In genomic region chr16:67533024-67533560, GRCh38 we compare ENCODE assay signal across 29 cellular contexts. TPM values are rescaled to one million over a fixed set of nuclear protein-coding genes. Genes with fewer than 3 reads are reported as not detected.
A peak's percentile ranks its signal among the peaks of the same experiment; 100 is the strongest.
DNase-seq lines count a peak whose midpoint lies in the region; ATAC-seq and TF ChIP-seq lines count a peak whose summit lies in the region.
"Had no signal": no experiment of that assay in that cellular context is flagged by ENCODE, and none has a peak within 500 bp of the region (broad histone marks: within the 10 kb centered on the region; RNA-seq: fewer than 3 reads in every experiment).

No MANE protein-coding gene starts in this region.

- intact Hi-C loops in CD4-positive, alpha-beta T cell (cut with DNase I, micrococcal nuclease), result no loop called here

- CTCF ChIA-PET in CD4-positive, alpha-beta T cell (lab: Charles Lee), result interaction anchor here (1.1 to 6.1 kb wide), 3 partner anchors 12 to 112 kb away, joined by 4 to 45 read pairs (median 5); partner anchors contain the start of gene CARMIL2

- no peaks in the 10 kb centered on the region for H3K9me3 ChIP-seq in CD4-positive, alpha-beta T cell (ENCODE audit: control insufficient read depth, low read length)
- H3K9me3 ChIP-seq in osteoblast (ENCODE audit: low read depth, low read length), result no peaks in the 10 kb centered on the region
- H3K9me3 ChIP-seq: body of pancreas, esophagus muscularis mucosa, vagina had no signal

- POLR2A ChIA-PET in CD4-positive, alpha-beta T cell (lab: Charles Lee), result no interaction called here

- DNase-seq in CD4-positive, alpha-beta T cell, result no peak
- DNase-seq in HFFc6 (no peak), osteoblast (ENCODE audit: insufficient read length, low spot score, missing footprints) (peak; percentile 69), ecto neural progenitor cell (ENCODE audit: low spot score) (no peak), anterior cingulate cortex (lab: John Stamatoyannopoulos, UW) (no peak), retina (no peak)
- DNase-seq: activated CD4-positive, alpha-beta T cell treated with anti-CD3 and anti-CD28 coated beads, Interleukin-2, amount 50 U/mL, for 48 hours; activated CD8-positive, alpha-beta memory T cell treated with anti-CD3 and anti-CD28 coated beads, Interleukin-2, amount 50 U/mL, for 4 hours; activated effector memory CD4-positive, alpha-beta T cell treated with Interleukin-2 at 50 U/mL for 16 hours; body of pancreas; effector memory CD8-positive, alpha-beta T cell; foreskin melanocyte; GF-D8; NCI-H1048; NCI-H1694 treated with DMSO at 0.1 percent for 48 hours; NCI-H2171 treated with DMSO at 0.1 percent for 48 hours; NCI-H526 treated with DMSO at 0.1 percent for 48 hours; stimulated activated CD4-positive, alpha-beta T cell treated with anti-CD3 and anti-CD28 coated beads, Interleukin-2, amount 100 ng/mL, for 48 hours had no signal

- no peak overlapping the region for H3K4me2 ChIP-seq in osteoblast (ENCODE audit: insufficient read depth, low read length)

- peaks cover 6% of the 10 kb centered on the region for H3K36me3 ChIP-seq in osteoblast (ENCODE audit: insufficient read depth, low read length)
- H3K36me3 ChIP-seq: esophagus muscularis mucosa, vagina had no signal

- H3K4me1 ChIP-seq in osteoblast (ENCODE audit: insufficient read depth, low read length), result peaks cover 26% of the 10 kb centered on the region

- H3K27me3 Mint-ChIP-seq in CD4-positive, alpha-beta T cell, result peaks cover 20% of the 10 kb centered on the region
- peaks cover 1% of the 10 kb centered on the region for H3K27me3 Mint-ChIP-seq in HFFc6 (ENCODE audit: insufficient read depth)
- no peaks in the 10 kb centered on the region for H3K27me3 Mint-ChIP-seq in activated T-helper 17 cell treated with anti-CD3 and anti-CD28 coated beads, Interleukin-2, amount 50 U/mL, for 72 hours

- peaks cover 49% of the 10 kb centered on the region for H3K4me1 Mint-ChIP-seq in CD4-positive, alpha-beta T cell (ENCODE audit: low read depth)
- peaks cover 53% of the 10 kb centered on the region for H3K4me1 Mint-ChIP-seq in HFFc6 (ENCODE audit: low read depth)
- H3K4me1 Mint-ChIP-seq in activated T-helper 17 cell treated with anti-CD3 and anti-CD28 coated beads, Interleukin-2, amount 50 U/mL, for 72 hours, result peaks cover 26% of the 10 kb centered on the region

- peaks cover 25% of the 10 kb centered on the region for H3K27me3 ChIP-seq in CD4-positive, alpha-beta T cell (ENCODE audit: control insufficient read depth, insufficient read depth, low read length)
- no peaks in the 10 kb centered on the region for H3K27me3 ChIP-seq in osteoblast (ENCODE audit: insufficient read depth, low read length)
- H3K27me3 ChIP-seq: body of pancreas, esophagus muscularis mucosa, vagina had no signal

- no peak overlapping the region for H3K27ac Mint-ChIP-seq in CD4-positive, alpha-beta T cell
- peak overlapping the region; percentile 29; the same call in 1 of the 2 replicates for H3K27ac Mint-ChIP-seq in HFFc6
- peak overlapping the region; percentile 12 for H3K27ac Mint-ChIP-seq in activated T-helper 17 cell treated with anti-CD3 and anti-CD28 coated beads, Interleukin-2, amount 50 U/mL, for 72 hours
- H3K27ac Mint-ChIP-seq: effector memory CD8-positive, alpha-beta T cell; stimulated activated effector memory CD8-positive, alpha-beta T cell treated with anti-CD3 and anti-CD28 coated beads, Interleukin-12 subunit alpha, Interleukin-12 subunit beta, amount 100 ng/mL, for 72 hours; T-helper 2 cell treated with Interferon-gamma antibody and Interleukin-4, amounts not matched to agents 5 μg/mL and 100 μg/mL, for 36 hours; WTC11 had no signal

- no peak overlapping the region for H3K27ac ChIP-seq in CD4-positive, alpha-beta T cell (ENCODE audit: low read depth, low read length)
- no peak overlapping the region for H3K27ac ChIP-seq in osteoblast (ENCODE audit: low read depth, low read length)
- H3K27ac ChIP-seq: body of pancreas, esophagus muscularis mucosa, vagina had no signal

- ATAC-seq in CD4-positive, alpha-beta T cell (ENCODE audit: poor library complexity), result no peak
- ATAC-seq in activated T-helper 17 cell treated with anti-CD3 and anti-CD28 coated beads, Interleukin-2, amount 50 U/mL, for 72 hours (replicated peaks), result no peak
- ATAC-seq: body of pancreas; effector memory CD8-positive, alpha-beta T cell; stimulated activated effector memory CD8-positive, alpha-beta T cell treated with anti-CD3 and anti-CD28 coated beads, Interleukin-12 subunit alpha, Interleukin-12 subunit beta, amount 100 ng/mL, for 72 hours; WTC11 had no signal

- no peak overlapping the region for H3K4me3 ChIP-seq in osteoblast (ENCODE audit: insufficient read depth, low read length)
- H3K4me3 ChIP-seq: body of pancreas, esophagus muscularis mucosa, vagina had no signal

- H4K20me1 ChIP-seq in osteoblast (ENCODE audit: insufficient read depth, low read length), result peaks cover 68% of the 10 kb centered on the region

- H3K79me2 ChIP-seq in osteoblast (ENCODE audit: insufficient read depth, low read length), result peaks cover 87% of the 10 kb centered on the region

- no peaks in the 10 kb centered on the region for H3K36me3 Mint-ChIP-seq in CD4-positive, alpha-beta T cell (ENCODE audit: low read depth)
- peaks cover 5% of the 10 kb centered on the region; the same call in 1 of the 2 replicates for H3K36me3 Mint-ChIP-seq in HFFc6 (ENCODE audit: low read depth)
- no peaks in the 10 kb centered on the region for H3K36me3 Mint-ChIP-seq in activated T-helper 17 cell treated with anti-CD3 and anti-CD28 coated beads, Interleukin-2, amount 50 U/mL, for 72 hours (ENCODE audit: low read depth)
- H3K36me3 Mint-ChIP-seq: WTC11 had no signal

- no peak for TF ChIP-seq CTCF in CD4-positive, alpha-beta T cell (IDR thresholded peaks at IDR 0.05)
- no peak for TF ChIP-seq CTCF in HFFc6 (IDR thresholded peaks at IDR 0.05)
- no peak for TF ChIP-seq CTCF in osteoblast (IDR thresholded peaks at IDR 0.05; ENCODE audit: extremely low read depth, low read depth, low read length)

- no peak overlapping the region for H2AFZ ChIP-seq in osteoblast (ENCODE audit: low read length)

- no peaks in the 10 kb centered on the region for H3K9me3 Mint-ChIP-seq in CD4-positive, alpha-beta T cell
- H3K9me3 Mint-ChIP-seq in HFFc6, result no peaks in the 10 kb centered on the region
- no peaks in the 10 kb centered on the region for H3K9me3 Mint-ChIP-seq in activated T-helper 17 cell treated with anti-CD3 and anti-CD28 coated beads, Interleukin-2, amount 50 U/mL, for 72 hours
- H3K9me3 Mint-ChIP-seq: effector memory CD8-positive, alpha-beta T cell; stimulated activated effector memory CD8-positive, alpha-beta T cell treated with anti-CD3 and anti-CD28 coated beads, Interleukin-12 subunit alpha, Interleukin-12 subunit beta, amount 100 ng/mL, for 72 hours; T-helper 2 cell treated with Interferon-gamma antibody and Interleukin-4, amounts not matched to agents 5 μg/mL and 100 μg/mL, for 36 hours; WTC11 had no signal

- H3K4me3 Mint-ChIP-seq in CD4-positive, alpha-beta T cell, result peak overlapping the region; percentile 50
- H3K4me3 Mint-ChIP-seq in HFFc6, result no peak overlapping the region
- no peak overlapping the region for H3K4me3 Mint-ChIP-seq in activated T-helper 17 cell treated with anti-CD3 and anti-CD28 coated beads, Interleukin-2, amount 50 U/mL, for 72 hours
- H3K4me3 Mint-ChIP-seq: effector memory CD8-positive, alpha-beta T cell; stimulated activated effector memory CD8-positive, alpha-beta T cell treated with anti-CD3 and anti-CD28 coated beads, Interleukin-12 subunit alpha, Interleukin-12 subunit beta, amount 100 ng/mL, for 72 hours; T-helper 2 cell treated with Interferon-gamma antibody and Interleukin-4, amounts not matched to agents 5 μg/mL and 100 μg/mL, for 36 hours; WTC11 had no signal

RNA-seq across cellular contexts. Expression of gene RIPOR1, which starts 4.5 kb away (rescaled TPM):
- 10 to 100 TPM; 21.3 to 25.4 TPM for total RNA-seq in CD4-positive, alpha-beta T cell
- total RNA-seq in HFFc6 (2021; fragmentation: NEBNext Ultra II Directional; extraction: Animal tissue kit (Norgen Biotek cat#: 25700)), result 100 to 1,000 TPM in 1 of 6 experiments, 10 to 100 TPM in 5; 72.2 to 101 (median 82.9) TPM
- total RNA-seq in activated T-helper 17 cell treated with anti-CD3 and anti-CD28 coated beads, Interleukin-2, amount 50 U/mL, for 72 hours, result 10 to 100 TPM; 30.4 to 57.0 TPM
- total RNA-seq in osteoblast, result 36.6 and 38.0 TPM in 2 replicates

RNA-seq across cellular contexts. Expression of gene CTCF, which starts 29.2 kb away (rescaled TPM):
- total RNA-seq in CD4-positive, alpha-beta T cell, result 10 to 100 TPM; 43.8 to 46.4 TPM
- 10 to 100 TPM; 22.6 to 31.1 (median 29.4) TPM for total RNA-seq in HFFc6 (2021; fragmentation: NEBNext Ultra II Directional; extraction: Animal tissue kit (Norgen Biotek cat#: 25700))
- 10 to 100 TPM; 41.2 to 49.4 TPM for total RNA-seq in activated T-helper 17 cell treated with anti-CD3 and anti-CD28 coated beads, Interleukin-2, amount 50 U/mL, for 72 hours
- 29.3 and 31.8 TPM in 2 replicates for total RNA-seq in osteoblast

RNA-seq across cellular contexts. Expression of gene AGRP, which starts 49.7 kb away (rescaled TPM):
- total RNA-seq in CD4-positive, alpha-beta T cell, result not detected
- total RNA-seq in HFFc6 (2021; fragmentation: NEBNext Ultra II Directional; extraction: Animal tissue kit (Norgen Biotek cat#: 25700)), result not detected
- not detected for total RNA-seq in activated T-helper 17 cell treated with anti-CD3 and anti-CD28 coated beads, Interleukin-2, amount 50 U/mL, for 72 hours
- total RNA-seq in osteoblast, result not detected in 2 replicates
- total RNA-seq: body of pancreas, esophagus muscularis mucosa, H1, mesenteric fat pad, osteocyte, RPMI7951, temporal lobe, vagina, WTC11 had no signal

RNA-seq across cellular contexts. Expression of gene ATP6V0D1, which starts 52.1 kb away (rescaled TPM):
- total RNA-seq in CD4-positive, alpha-beta T cell, result 10 to 100 TPM; 39.4 to 41.7 TPM
- total RNA-seq in HFFc6 (2021; fragmentation: NEBNext Ultra II Directional; extraction: Animal tissue kit (Norgen Biotek cat#: 25700)), result 100 to 1,000 TPM; 102 to 130 (median 118) TPM
- 10 to 100 TPM; 20.6 to 42.1 TPM for total RNA-seq in activated T-helper 17 cell treated with anti-CD3 and anti-CD28 coated beads, Interleukin-2, amount 50 U/mL, for 72 hours
- 146 and 158 TPM in 2 replicates for total RNA-seq in osteoblast
